In the genomic region with DNA sequence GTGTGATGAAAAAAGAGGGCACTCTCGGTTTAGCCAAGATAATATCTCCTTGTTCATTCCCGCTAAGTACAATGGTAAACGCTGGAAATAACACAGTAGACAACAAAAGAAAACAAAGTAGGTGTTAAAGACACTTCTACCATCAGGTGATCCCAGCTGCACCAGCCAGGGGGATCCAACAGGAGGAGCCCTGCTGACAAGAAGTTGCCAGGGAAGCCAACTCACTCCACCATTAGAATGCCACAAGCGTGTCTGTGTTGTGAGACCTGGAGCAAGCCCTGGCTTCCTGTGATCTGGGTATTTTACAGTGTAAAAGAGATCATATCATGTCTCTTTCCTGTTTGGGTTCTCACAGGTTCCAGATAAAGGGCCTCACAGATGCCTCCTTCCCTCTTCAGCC, we compare ENCODE assay signal across 11 cellular contexts.
DNase-seq lines count a peak whose midpoint lies in the region; ATAC-seq, FAIRE-seq and TF ChIP-seq lines count a peak whose summit lies in the region.
"Had no signal": no experiment of that assay in that cellular context is flagged by ENCODE, and none has a peak within 500 bp of the region (broad histone marks: within the 10 kb centered on the region; RNA-seq: fewer than 3 reads in every experiment).

No MANE protein-coding gene starts in this region.

- no peaks in the 10 kb centered on the region for H3K36me3 ChIP-seq in BE2C
- H3K36me3 ChIP-seq in HCT116 (ENCODE audit: control insufficient read depth in 1 of 2, insufficient read depth in 2 of 2, low read length in 2 of 2), result no peaks in the 10 kb centered on the region
- H3K36me3 ChIP-seq in astrocyte (ENCODE audit: insufficient read depth, low read length), result no peaks in the 10 kb centered on the region
- H3K36me3 ChIP-seq in kidney (ENCODE audit: control insufficient read depth in 1 of 2, insufficient read depth in 2 of 2, low read length in 2 of 2), result no peaks in the 10 kb centered on the region
- H3K36me3 ChIP-seq in CD8-positive, alpha-beta T cell (ENCODE audit: insufficient read depth, low read length), result no peaks in the 10 kb centered on the region

- no peaks in the 10 kb centered on the region for H4K20me1 ChIP-seq in HCT116 (ENCODE audit: insufficient read depth)
- H4K20me1 ChIP-seq in astrocyte (ENCODE audit: insufficient read depth, low read length), result no peaks in the 10 kb centered on the region

- BruUV-seq in HCT116 (replicated peaks; lab: Mats Ljungman, UMichigan), result no TSS peak

- H3K4me1 Mint-ChIP-seq in astrocyte (ENCODE audit: low read depth, unreplicated experiment), result no peaks in the 10 kb centered on the region
- H3K4me1 Mint-ChIP-seq in CD8-positive, alpha-beta T cell (ENCODE audit: low read depth), result no peaks in the 10 kb centered on the region

- RAD21 ChIA-PET in HCT116 (lab: Charles Lee; ENCODE audit: low non-redundant PET in 1 of 2, low total read pairs in 2 of 2, uncharacterized antibody in 2 of 2, unreplicated experiment in 2 of 2), result no interaction called here

- H3K27ac Mint-ChIP-seq in astrocyte (ENCODE audit: unreplicated experiment), result no peak overlapping the region
- H3K27ac Mint-ChIP-seq in CD8-positive, alpha-beta T cell, result no peak overlapping the region

- H3K4me3 Mint-ChIP-seq in astrocyte (ENCODE audit: unreplicated experiment), result no peak overlapping the region
- no peak overlapping the region for H3K4me3 Mint-ChIP-seq in CD8-positive, alpha-beta T cell

- H3K27me3 ChIP-seq in BE2C (no peaks in the 10 kb centered on the region), HCT116 (ENCODE audit: insufficient read depth, low read length) (no peaks in the 10 kb centered on the region; the same call in 1 of the 2 replicates), astrocyte (ENCODE audit: insufficient read depth, low read length) (no peaks in the 10 kb centered on the region)
- H3K27me3 ChIP-seq in CD8-positive, alpha-beta T cell (ENCODE audit: insufficient read depth, low read length), result no peaks in the 10 kb centered on the region

- TF ChIP-seq POLR2A in HCT116 (IDR thresholded peaks at IDR 0.05; ENCODE audit: borderline replicate concordance, extremely low read depth, insufficient read depth, insufficient read length), result no peak

- peak; percentile 41 for TF ChIP-seq CTCF in BE2C (IDR thresholded peaks at IDR 0.05; ENCODE audit: low read depth, low read length)
- peak in 2 of 3 experiments; percentile 41; a peak in 4 of 6 replicates for TF ChIP-seq CTCF in HCT116 (IDR thresholded peaks at IDR 0.05 in 2 of 3, conservative IDR thresholded peaks at IDR 0.05 in 1 of 3; ENCODE audit: borderline replicate concordance in 1 of 3, insufficient read depth in 1 of 3, low read depth in 2 of 3, low read length in 2 of 3)
- TF ChIP-seq CTCF in astrocyte (IDR thresholded peaks at IDR 0.05; ENCODE audit: insufficient read depth, low read depth, low read length), result peak; percentile 5
- peak; percentile 41 for TF ChIP-seq CTCF in kidney (IDR thresholded peaks at IDR 0.05; ENCODE audit: borderline replicate concordance, extremely low read depth, insufficient read depth)
- no peak for TF ChIP-seq CTCF in CD8-positive, alpha-beta T cell (IDR thresholded peaks at IDR 0.05)

- no peak overlapping the region for H3K9ac ChIP-seq in HCT116 (ENCODE audit: low read length)
- H3K9ac ChIP-seq in astrocyte (ENCODE audit: low read length), result no peak overlapping the region
- H3K9ac ChIP-seq in kidney (ENCODE audit: low read length in 2 of 2), result no peak overlapping the region

- ATAC-seq in HCT116 (peak; percentile 75), HG02678 (IDR thresholded peaks at IDR 0.05; ENCODE audit: unreplicated experiment) (no peak), GM19324 (IDR thresholded peaks at IDR 0.05; ENCODE audit: low FRiP score, unreplicated experiment) (no peak), GM19452 (IDR thresholded peaks at IDR 0.05; ENCODE audit: unreplicated experiment) (no peak)
- no peak for ATAC-seq in CD8-positive, alpha-beta T cell
- ATAC-seq: left ventricle myocardium superior had no signal

- FAIRE-seq in astrocyte (lab: Jason Lieb, UNC), result no peak
- FAIRE-seq in kidney (lab: Jason Lieb, UNC), result no peak
- FAIRE-seq: HTR-8/SVneo had no signal

- H3K36me3 Mint-ChIP-seq in astrocyte (ENCODE audit: low read depth, unreplicated experiment), result no peaks in the 10 kb centered on the region
- H3K36me3 Mint-ChIP-seq in CD8-positive, alpha-beta T cell, result no peaks in the 10 kb centered on the region

- no peaks in the 10 kb centered on the region for H3K9me3 ChIP-seq in BE2C
- H3K9me3 ChIP-seq in HCT116 (ENCODE audit: control insufficient read depth in 1 of 2, insufficient read depth in 1 of 2, low read depth in 1 of 2, low read length in 2 of 2), result no peaks in the 10 kb centered on the region
- H3K9me3 ChIP-seq in astrocyte (ENCODE audit: insufficient read depth, low read depth, low read length), result no peaks in the 10 kb centered on the region
- no peaks in the 10 kb centered on the region for H3K9me3 ChIP-seq in kidney (ENCODE audit: control insufficient read depth in 1 of 2, low read length in 2 of 2)
- no peaks in the 10 kb centered on the region for H3K9me3 ChIP-seq in CD8-positive, alpha-beta T cell (ENCODE audit: low read length)

- H3K79me2 ChIP-seq in HCT116 (ENCODE audit: insufficient read depth, low read length) (no peaks in the 10 kb centered on the region), astrocyte (ENCODE audit: insufficient read depth, low read length) (no peaks in the 10 kb centered on the region)

- POLR2A ChIA-PET in HCT116 (lab: Charles Lee), result no interaction called here
- POLR2A ChIA-PET in CD8-positive, alpha-beta T cell (lab: Charles Lee), result no interaction called here

- CTCF ChIA-PET in HCT116 (lab: Charles Lee), result interaction anchor here (1.2 kb wide), 1 partner anchor 34 kb away, joined by 6 read pairs; no protein-coding TSS in a partner anchor
- CTCF ChIA-PET in CD8-positive, alpha-beta T cell (lab: Charles Lee), result no interaction called here

- H3K9me2 ChIP-seq in HCT116 (ENCODE audit: insufficient read depth), result no peaks in the 10 kb centered on the region

- intact Hi-C loops in HCT116 (cut with micrococcal nuclease) (no loop called here), kidney (cut with DNase I) (no loop called here)
- intact Hi-C loops in CD8-positive, alpha-beta T cell (cut with DNase I, micrococcal nuclease), result no loop called here

- DNase-seq in BE2C (peak; percentile 14), HCT116 (ENCODE audit: low read depth, low spot score) (no peak), astrocyte (ENCODE audit: low read depth) (no peak), kidney (no peak)
- no peak for DNase-seq in CD8-positive, alpha-beta T cell
- DNase-seq: EL, left ventricle myocardium superior had no signal

- no peak overlapping the region for H3K27ac ChIP-seq in HCT116 (ENCODE audit: low read depth, low read length)
- H3K27ac ChIP-seq in astrocyte (ENCODE audit: low read depth, low read length), result no peak overlapping the region
- no peak overlapping the region for H3K27ac ChIP-seq in kidney (ENCODE audit: low read depth in 2 of 2, low read length in 2 of 2)
- H3K27ac ChIP-seq in CD8-positive, alpha-beta T cell (ENCODE audit: low read depth, low read length), result no peak overlapping the region

- peak; percentile 40 for TF ChIP-seq RAD21 in HCT116 (IDR thresholded peaks at IDR 0.05; ENCODE audit: low read depth)

- H3K4me1 ChIP-seq in BE2C, result no peaks in the 10 kb centered on the region
- H3K4me1 ChIP-seq in HCT116 (ENCODE audit: control insufficient read depth in 1 of 2, insufficient read depth in 2 of 2, low read length in 2 of 2), result no peaks in the 10 kb centered on the region
- no peaks in the 10 kb centered on the region for H3K4me1 ChIP-seq in astrocyte (ENCODE audit: insufficient read depth, low read length)
- H3K4me1 ChIP-seq in kidney (ENCODE audit: control insufficient read depth in 1 of 2, insufficient read depth in 1 of 2, low read depth in 1 of 2, low read length in 2 of 2), result no peaks in the 10 kb centered on the region
- H3K4me1 ChIP-seq in CD8-positive, alpha-beta T cell (ENCODE audit: insufficient read depth, low read length), result no peaks in the 10 kb centered on the region

- H3K4me3 ChIP-seq in BE2C (ENCODE audit: low read depth, low read length) (no peak overlapping the region), HCT116 (replicated peaks in 1 of 2; ENCODE audit: low read depth in 1 of 2, low read length in 2 of 2) (no peak overlapping the region), astrocyte (ENCODE audit: insufficient read depth, low read depth, low read length) (no peak overlapping the region), kidney (ENCODE audit: low read length in 2 of 2) (no peak overlapping the region)
- no peak overlapping the region for H3K4me3 ChIP-seq in CD8-positive, alpha-beta T cell (ENCODE audit: low read depth, low read length)

- no peaks in the 10 kb centered on the region for H3K27me3 Mint-ChIP-seq in astrocyte (ENCODE audit: low read depth, unreplicated experiment)
- H3K27me3 Mint-ChIP-seq in CD8-positive, alpha-beta T cell (ENCODE audit: low read depth), result no peaks in the 10 kb centered on the region

- H3K4me2 ChIP-seq in HCT116 (ENCODE audit: low read length) (no peak overlapping the region), astrocyte (ENCODE audit: low read length) (no peak overlapping the region)

- H2AFZ ChIP-seq in HCT116 (ENCODE audit: low read depth, low read length, poor library complexity, severe bottlenecking) (no peak overlapping the region), astrocyte (ENCODE audit: low read depth, low read length) (no peak overlapping the region)

- H3K9me3 Mint-ChIP-seq in astrocyte (ENCODE audit: unreplicated experiment), result no peaks in the 10 kb centered on the region
- H3K9me3 Mint-ChIP-seq in CD8-positive, alpha-beta T cell, result no peaks in the 10 kb centered on the region

TF ChIP-seq in HCT116, 20 proteins besides CTCF, POLR2A, EP300 and RAD21 (continues in another document):
- TF ChIP-seq ELF1 (IDR thresholded peaks at IDR 0.05; ENCODE audit: borderline replicate concordance, low read depth), result no peak
- TF ChIP-seq FOSL1 (IDR thresholded peaks at IDR 0.05; ENCODE audit: low read depth), result no peak
